ENCODE assay signal across 1 cellular context in the genomic region with DNA sequence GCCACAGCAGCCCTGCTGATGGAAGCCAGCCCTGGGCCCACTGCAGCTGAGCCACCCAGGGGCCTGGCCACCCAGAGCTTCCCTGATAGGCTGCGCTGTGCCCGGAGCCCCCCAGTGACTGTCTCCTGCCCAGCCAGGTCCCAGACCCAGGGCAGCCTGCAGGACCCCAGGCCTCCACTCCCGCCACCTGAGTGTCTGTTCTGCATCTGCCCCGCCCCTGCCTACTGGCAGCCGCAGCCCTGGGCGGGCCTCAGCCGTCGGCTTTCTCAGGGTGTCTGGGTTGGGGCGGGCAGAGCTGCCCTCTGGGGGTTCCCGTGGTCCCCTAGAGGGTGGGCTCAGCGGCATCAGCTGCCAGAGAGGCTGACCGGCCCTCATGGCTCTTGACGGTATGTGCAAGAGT.
TF ChIP-seq lines count a peak whose summit lies in the region.

No MANE protein-coding gene starts in this region.

TF ChIP-seq in A549, 52 proteins besides CTCF, POLR2A, EP300 and RAD21 (continued from another document):
- TF ChIP-seq, protein P1, sequence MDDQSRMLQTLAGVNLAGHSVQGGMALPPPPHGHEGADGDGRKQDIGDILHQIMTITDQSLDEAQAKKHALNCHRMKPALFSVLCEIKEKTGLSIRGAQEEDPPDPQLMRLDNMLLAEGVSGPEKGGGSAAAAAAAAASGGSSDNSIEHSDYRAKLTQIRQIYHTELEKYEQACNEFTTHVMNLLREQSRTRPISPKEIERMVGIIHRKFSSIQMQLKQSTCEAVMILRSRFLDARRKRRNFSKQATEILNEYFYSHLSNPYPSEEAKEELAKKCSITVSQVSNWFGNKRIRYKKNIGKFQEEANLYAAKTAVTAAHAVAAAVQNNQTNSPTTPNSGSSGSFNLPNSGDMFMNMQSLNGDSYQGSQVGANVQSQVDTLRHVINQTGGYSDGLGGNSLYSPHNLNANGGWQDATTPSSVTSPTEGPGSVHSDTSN (IDR thresholded peaks at IDR 0.05) = no peak
- TF ChIP-seq ZC3H11A (IDR thresholded peaks at IDR 0.05) (no peak), POLR2AphosphoS2 (conservative IDR thresholded peaks at IDR 0.05; ENCODE audit: low read length) (no peak), CEBPB (IDR thresholded peaks at IDR 0.05) (no peak), RARB (CRISPR knock-in tag; IDR thresholded peaks at IDR 0.05) (no peak), JUN (IDR thresholded peaks at IDR 0.05) (no peak), CHD2 (IDR thresholded peaks at IDR 0.05; ENCODE audit: low read length, partially characterized antibody) (no peak), ZFP36 (IDR thresholded peaks at IDR 0.05; ENCODE audit: borderline replicate concordance, partially characterized antibody) (no peak), HOXB5 (CRISPR knock-in tag; IDR thresholded peaks at IDR 0.05) (no peak), ESRRA (IDR thresholded peaks at IDR 0.05; ENCODE audit: borderline replicate concordance, low read length) (no peak)
- TF ChIP-seq, protein P2, sequence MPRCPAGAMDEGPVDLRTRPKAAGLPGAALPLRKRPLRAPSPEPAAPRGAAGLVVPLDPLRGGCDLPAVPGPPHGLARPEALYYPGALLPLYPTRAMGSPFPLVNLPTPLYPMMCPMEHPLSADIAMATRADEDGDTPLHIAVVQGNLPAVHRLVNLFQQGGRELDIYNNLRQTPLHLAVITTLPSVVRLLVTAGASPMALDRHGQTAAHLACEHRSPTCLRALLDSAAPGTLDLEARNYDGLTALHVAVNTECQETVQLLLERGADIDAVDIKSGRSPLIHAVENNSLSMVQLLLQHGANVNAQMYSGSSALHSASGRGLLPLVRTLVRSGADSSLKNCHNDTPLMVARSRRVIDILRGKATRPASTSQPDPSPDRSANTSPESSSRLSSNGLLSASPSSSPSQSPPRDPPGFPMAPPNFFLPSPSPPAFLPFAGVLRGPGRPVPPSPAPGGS (IDR thresholded peaks at IDR 0.05) = no peak
